ENCODE assay signal across 12 cellular contexts in genomic region chr3:61848885-61849284, GRCh38.
DNase-seq lines count a peak whose midpoint lies in the region; ATAC-seq, FAIRE-seq and TF ChIP-seq lines count a peak whose summit lies in the region.
"Had no signal": no experiment of that assay in that cellular context is flagged by ENCODE, and none has a peak within 500 bp of the region (broad histone marks: within the 10 kb centered on the region; RNA-seq: fewer than 3 reads in every experiment).

No MANE protein-coding gene starts in this region.

- H3K36me3 Mint-ChIP-seq in activated naive CD4-positive, alpha-beta T cell treated with anti-CD3 and anti-CD28 coated beads, Interleukin-2, amount 10 ng/mL, durations not matched to agents 7 days and 5 days, result no peaks in the 10 kb centered on the region
- H3K36me3 Mint-ChIP-seq: CD14-positive monocyte had no signal

- no peak overlapping the region for H3K27ac Mint-ChIP-seq in stimulated activated naive CD8-positive, alpha-beta T cell treated with anti-CD3 and anti-CD28 coated beads, Interleukin-15, amount 100 ng/mL, for 72 hours
- H3K27ac Mint-ChIP-seq in activated naive CD4-positive, alpha-beta T cell treated with anti-CD3 and anti-CD28 coated beads, Interleukin-2, amount 10 ng/mL, durations not matched to agents 7 days and 5 days, result no peak overlapping the region
- H3K27ac Mint-ChIP-seq: CD14-positive monocyte had no signal

- DNase-seq in astrocyte of the hippocampus (ENCODE audit: low read depth, low spot score) (peak; percentile 63), left ventricle myocardium inferior (no peak), renal cortical epithelial cell (ENCODE audit: low read depth) (peak; percentile 45), GM19239 (ENCODE audit: insufficient read length, low spot score) (no peak), HEK293T (ENCODE audit: extremely low spot score) (no peak)
- no peak for DNase-seq in stimulated activated naive CD8-positive, alpha-beta T cell treated with anti-CD3 and anti-CD28 coated beads, Interleukin-15, amount 100 ng/mL, for 72 hours
- no peak for DNase-seq in activated naive CD4-positive, alpha-beta T cell treated with anti-CD3 and anti-CD28 coated beads, Interleukin-2, amount 10 ng/mL, durations not matched to agents 7 days and 5 days
- DNase-seq: NCI-H774 had no signal

- H3K27me3 ChIP-seq in BLaER1 (no peaks in the 10 kb centered on the region), left ventricle myocardium inferior (ENCODE audit: low read depth) (no peaks in the 10 kb centered on the region)

- ATAC-seq in stimulated activated naive CD8-positive, alpha-beta T cell treated with anti-CD3 and anti-CD28 coated beads, Interleukin-15, amount 100 ng/mL, for 72 hours, result no peak
- ATAC-seq: HCT116 had no signal

- H3K4me1 Mint-ChIP-seq in stimulated activated naive CD8-positive, alpha-beta T cell treated with anti-CD3 and anti-CD28 coated beads, Interleukin-15, amount 100 ng/mL, for 72 hours, result no peaks in the 10 kb centered on the region
- no peaks in the 10 kb centered on the region for H3K4me1 Mint-ChIP-seq in activated naive CD4-positive, alpha-beta T cell treated with anti-CD3 and anti-CD28 coated beads, Interleukin-2, amount 10 ng/mL, durations not matched to agents 7 days and 5 days
- H3K4me1 Mint-ChIP-seq: CD14-positive monocyte had no signal

- POLR2A ChIA-PET in HEK293T (lab: Yijun Ruan, JAX), result no interaction called here

- no peak for FAIRE-seq in GM19239 (lab: Jason Lieb, UNC)
- FAIRE-seq: islet of Langerhans had no signal

- no peaks in the 10 kb centered on the region for H4K20me1 ChIP-seq in BLaER1

- TF ChIP-seq CTCF in left ventricle myocardium inferior (IDR thresholded peaks at IDR 0.05; ENCODE audit: borderline replicate concordance), result no peak

- H3K9me3 ChIP-seq in BLaER1 (no peaks in the 10 kb centered on the region), left ventricle myocardium inferior (replicated peaks) (no peaks in the 10 kb centered on the region)

- peak overlapping the region; percentile 53 for H3K4me2 ChIP-seq in BLaER1

- intact Hi-C loops in left ventricle myocardium inferior (cut with micrococcal nuclease), result no loop called here

- H3K4me3 ChIP-seq in BLaER1, result no peak overlapping the region
- no peak overlapping the region for H3K4me3 ChIP-seq in left ventricle myocardium inferior

- H3K27ac ChIP-seq in BLaER1 (no peak overlapping the region), left ventricle myocardium inferior (replicated peaks) (peak overlapping the region; percentile 92)

- no peak overlapping the region for H3K4me3 Mint-ChIP-seq in stimulated activated naive CD8-positive, alpha-beta T cell treated with anti-CD3 and anti-CD28 coated beads, Interleukin-15, amount 100 ng/mL, for 72 hours
- H3K4me3 Mint-ChIP-seq in activated naive CD4-positive, alpha-beta T cell treated with anti-CD3 and anti-CD28 coated beads, Interleukin-2, amount 10 ng/mL, durations not matched to agents 7 days and 5 days, result no peak overlapping the region
- H3K4me3 Mint-ChIP-seq: CD14-positive monocyte had no signal

- peaks cover 20% of the 10 kb centered on the region for H3K4me1 ChIP-seq in BLaER1
- H3K4me1 ChIP-seq in left ventricle myocardium inferior, result peaks cover 85% of the 10 kb centered on the region

- no peaks in the 10 kb centered on the region for H3K36me3 ChIP-seq in BLaER1
- no peaks in the 10 kb centered on the region for H3K36me3 ChIP-seq in left ventricle myocardium inferior

- peaks cover 18% of the 10 kb centered on the region for H3K27me3 Mint-ChIP-seq in stimulated activated naive CD8-positive, alpha-beta T cell treated with anti-CD3 and anti-CD28 coated beads, Interleukin-15, amount 100 ng/mL, for 72 hours
- no peaks in the 10 kb centered on the region for H3K27me3 Mint-ChIP-seq in activated naive CD4-positive, alpha-beta T cell treated with anti-CD3 and anti-CD28 coated beads, Interleukin-2, amount 10 ng/mL, durations not matched to agents 7 days and 5 days

- H3K9ac ChIP-seq in BLaER1, result no peak overlapping the region

- no peaks in the 10 kb centered on the region for H3K9me3 Mint-ChIP-seq in stimulated activated naive CD8-positive, alpha-beta T cell treated with anti-CD3 and anti-CD28 coated beads, Interleukin-15, amount 100 ng/mL, for 72 hours
- no peaks in the 10 kb centered on the region for H3K9me3 Mint-ChIP-seq in activated naive CD4-positive, alpha-beta T cell treated with anti-CD3 and anti-CD28 coated beads, Interleukin-2, amount 10 ng/mL, durations not matched to agents 7 days and 5 days

- CTCF ChIA-PET in activated naive CD4-positive, alpha-beta T cell treated with anti-CD3 and anti-CD28 coated beads, Interleukin-2, amount 10 ng/mL, durations not matched to agents 7 days and 5 days (lab: Charles Lee), result no interaction called here
- CTCF ChIA-PET in HEK293T (lab: Yijun Ruan, JAX), result no interaction called here

TF ChIP-seq in HEK293T, 16 proteins besides CTCF, POLR2A, EP300 and RAD21:
- TF ChIP-seq SP1 (IDR thresholded peaks at IDR 0.05) (no peak), CTBP1 (IDR thresholded peaks at IDR 0.05; ENCODE audit: borderline replicate concordance) (no peak), NFRKB (IDR thresholded peaks at IDR 0.05) (no peak), FOXM1 (IDR thresholded peaks at IDR 0.05; ENCODE audit: borderline replicate concordance) (no peak)

Comparison
In these comparisons a context has a peak if more than half of its experiments do, and no peak if none do; other contexts are left out.
1. DNase-seq: peak in astrocyte of the hippocampus (single experiment) and renal cortical epithelial cell (single experiment); none in left ventricle myocardium inferior (single experiment), stimulated activated naive CD8-positive, alpha-beta T cell treated with anti-CD3 and anti-CD28 coated beads, Interleukin-15, amount 100 ng/mL, for 72 hours (0 of 2), activated naive CD4-positive, alpha-beta T cell treated with anti-CD3 and anti-CD28 coated beads, Interleukin-2, amount 10 ng/mL, durations not matched to agents 7 days and 5 days (single experiment), GM19239 (single experiment) and HEK293T (single experiment).